ENCODE assay signal across 18 cellular contexts in the genomic region with DNA sequence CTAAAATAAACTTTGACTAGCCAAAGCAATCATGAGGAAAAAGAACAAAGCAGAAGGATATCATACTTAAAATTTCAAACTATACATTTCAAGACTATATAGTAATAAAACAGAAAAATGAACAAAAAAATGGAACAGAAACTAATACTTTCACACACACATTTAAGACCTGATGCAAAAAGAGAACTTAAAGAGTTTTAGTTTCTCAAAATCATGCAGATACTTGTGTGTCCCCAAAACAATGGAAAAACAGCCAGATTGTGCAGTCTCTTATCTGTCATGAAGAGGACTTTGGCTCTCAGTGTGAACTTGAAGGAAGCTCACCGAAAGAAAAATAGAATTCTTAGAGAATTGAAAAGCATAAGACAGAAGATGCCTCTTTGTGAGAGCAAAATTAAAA.
"Had no signal": no experiment of that assay in that cellular context is flagged by ENCODE, and none has a peak within 500 bp of the region (broad histone marks: within the 10 kb centered on the region; RNA-seq: fewer than 3 reads in every experiment).

No MANE protein-coding gene starts in this region.

- H3K27ac Mint-ChIP-seq: dendritic cell treated with granulocyte-macrophage colony-stimulating factor and Interleukin-4, amounts not matched to agents 40 ng/mL and 50 ng/mL, for 4 days; mesothelial cell of epicardium; stimulated activated naive CD8-positive, alpha-beta T cell treated with anti-CD3 and anti-CD28 coated beads, Interleukin-15, Interleukin-2, amounts not matched to agents 100 ng/mL and 50 ng/mL, for 24 hours had no signal

- H3K27me3 ChIP-seq: adrenal gland, esophagus muscularis mucosa, gastroesophageal sphincter, heart left ventricle, tibial nerve had no signal

- H3K27me3 Mint-ChIP-seq: dendritic cell treated with granulocyte-macrophage colony-stimulating factor and Interleukin-4, amounts not matched to agents 40 ng/mL and 50 ng/mL, for 4 days; stimulated activated naive CD8-positive, alpha-beta T cell treated with anti-CD3 and anti-CD28 coated beads, Interleukin-15, Interleukin-2, amounts not matched to agents 100 ng/mL and 50 ng/mL, for 24 hours had no signal

- H3K4me1 Mint-ChIP-seq: mesothelial cell of epicardium, neural crest cell had no signal

- DNase-seq: activated CD8-positive, alpha-beta memory T cell treated with anti-CD3 and anti-CD28 coated beads for 24 hours; activated CD8-positive, alpha-beta memory T cell treated with anti-CD3 and anti-CD28 coated beads, Interleukin-2, amount 50 U/mL, for 48 hours; activated naive CD4-positive, alpha-beta T cell; adrenal gland; effector CD8-positive, alpha-beta T cell; heart left ventricle; kidney; retina; WERI-Rb-1 had no signal

- H3K4me3 Mint-ChIP-seq: dendritic cell treated with granulocyte-macrophage colony-stimulating factor and Interleukin-4, amounts not matched to agents 40 ng/mL and 50 ng/mL, for 4 days; mesothelial cell of epicardium; neural crest cell; stimulated activated naive CD8-positive, alpha-beta T cell treated with anti-CD3 and anti-CD28 coated beads, Interleukin-15, Interleukin-2, amounts not matched to agents 100 ng/mL and 50 ng/mL, for 24 hours had no signal

- ATAC-seq: gastroesophageal sphincter, heart left ventricle, left lobe of liver had no signal

- H3K9me3 Mint-ChIP-seq: neural crest cell had no signal

- H3K4me3 ChIP-seq: adrenal gland, esophagus muscularis mucosa, gastroesophageal sphincter, heart left ventricle, lung, tibial nerve had no signal
